1 cellular context compared by ENCODE assay signal in the genomic region with DNA sequence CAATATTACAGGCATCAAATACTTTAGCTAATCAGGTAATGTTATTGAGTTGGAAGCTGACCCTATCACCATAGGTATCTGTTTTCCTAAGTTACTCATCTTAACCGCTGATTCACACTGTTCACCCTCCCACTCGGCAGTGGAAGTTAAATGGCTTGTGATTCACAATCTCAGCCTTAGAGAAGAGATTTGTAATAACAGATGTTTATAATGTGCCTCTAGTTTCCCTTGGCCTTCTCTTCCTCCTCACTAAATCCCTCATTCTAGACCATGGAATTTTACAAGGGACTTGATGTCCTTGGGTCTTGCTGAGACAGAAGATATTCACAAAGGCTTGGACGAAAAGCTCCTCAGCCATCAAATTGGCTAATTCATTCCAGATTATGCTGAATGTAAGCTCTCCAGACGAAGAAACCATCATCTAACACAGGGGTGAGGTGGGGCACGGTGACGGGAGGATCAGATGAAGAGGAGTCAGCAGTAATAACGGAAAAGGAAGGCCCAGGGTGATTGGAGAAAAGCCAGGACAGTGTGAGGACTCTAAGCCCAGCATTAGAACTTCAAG.
TF ChIP-seq lines count a peak whose summit lies in the region.

No MANE protein-coding gene starts in this region.

TF ChIP-seq in WTC11, 78 proteins besides CTCF, POLR2A, EP300 and RAD21 (continued from another document):
- TF ChIP-seq NFE2L1 (CRISPR knock-in tag; IDR thresholded peaks at IDR 0.05) (no peak), HMGA2 (CRISPR knock-in tag; IDR thresholded peaks at IDR 0.05) (no peak), ATF1 (CRISPR knock-in tag; IDR thresholded peaks at IDR 0.05) (no peak), STAT6 (CRISPR knock-in tag; conservative IDR thresholded peaks at IDR 0.05; ENCODE audit: low read depth) (no peak), TP53 (CRISPR knock-in tag; IDR thresholded peaks at IDR 0.05) (no peak)
- TF ChIP-seq, protein P1, sequence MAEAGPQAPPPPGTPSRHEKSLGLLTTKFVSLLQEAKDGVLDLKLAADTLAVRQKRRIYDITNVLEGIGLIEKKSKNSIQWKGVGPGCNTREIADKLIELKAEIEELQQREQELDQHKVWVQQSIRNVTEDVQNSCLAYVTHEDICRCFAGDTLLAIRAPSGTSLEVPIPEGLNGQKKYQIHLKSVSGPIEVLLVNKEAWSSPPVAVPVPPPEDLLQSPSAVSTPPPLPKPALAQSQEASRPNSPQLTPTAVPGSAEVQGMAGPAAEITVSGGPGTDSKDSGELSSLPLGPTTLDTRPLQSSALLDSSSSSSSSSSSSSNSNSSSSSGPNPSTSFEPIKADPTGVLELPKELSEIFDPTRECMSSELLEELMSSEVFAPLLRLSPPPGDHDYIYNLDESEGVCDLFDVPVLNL (CRISPR knock-in tag; IDR thresholded peaks at IDR 0.05; ENCODE audit: borderline replicate concordance, low read depth) = no peak
- TF ChIP-seq, protein P2, sequence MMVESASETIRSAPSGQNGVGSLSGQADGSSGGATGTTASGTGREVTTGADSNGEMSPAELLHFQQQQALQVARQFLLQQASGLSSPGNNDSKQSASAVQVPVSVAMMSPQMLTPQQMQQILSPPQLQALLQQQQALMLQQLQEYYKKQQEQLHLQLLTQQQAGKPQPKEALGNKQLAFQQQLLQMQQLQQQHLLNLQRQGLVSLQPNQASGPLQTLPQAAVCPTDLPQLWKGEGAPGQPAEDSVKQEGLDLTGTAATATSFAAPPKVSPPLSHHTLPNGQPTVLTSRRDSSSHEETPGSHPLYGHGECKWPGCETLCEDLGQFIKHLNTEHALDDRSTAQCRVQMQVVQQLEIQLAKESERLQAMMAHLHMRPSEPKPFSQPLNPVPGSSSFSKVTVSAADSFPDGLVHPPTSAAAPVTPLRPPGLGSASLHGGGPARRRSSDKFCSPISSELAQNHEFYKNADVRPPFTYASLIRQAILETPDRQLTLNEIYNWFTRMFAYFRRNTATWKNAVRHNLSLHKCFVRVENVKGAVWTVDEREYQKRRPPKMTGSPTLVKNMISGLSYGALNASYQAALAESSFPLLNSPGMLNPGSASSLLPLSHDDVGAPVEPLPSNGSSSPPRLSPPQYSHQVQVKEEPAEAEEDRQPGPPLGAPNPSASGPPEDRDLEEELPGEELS (CRISPR knock-in tag; IDR thresholded peaks at IDR 0.05) = no peak
